15 cellular contexts compared by ENCODE assay signal in genomic region chr14:102806447-102806846, GRCh38. TPM values are rescaled to one million over a fixed set of nuclear protein-coding genes. Genes with fewer than 3 reads are reported as not detected.
DNase-seq lines count a peak whose midpoint lies in the region; ATAC-seq and TF ChIP-seq lines count a peak whose summit lies in the region.
"Had no signal": no experiment of that assay in that cellular context is flagged by ENCODE, and none has a peak within 500 bp of the region (broad histone marks: within the 10 kb centered on the region; RNA-seq: fewer than 3 reads in every experiment).

No MANE protein-coding gene starts in this region.

- peak overlapping the region; percentile 3 for H3K4me2 ChIP-seq in Karpas-422 (ENCODE audit: low read depth, low read length, poor library complexity, severe bottlenecking)

- no peaks in the 10 kb centered on the region for H3K9me2 ChIP-seq in Karpas-422 (replicated peaks; ENCODE audit: insufficient read depth, low read length)

- no peak for ATAC-seq in activated naive CD8-positive, alpha-beta T cell treated with anti-CD3 and anti-CD28 coated beads, Interleukin-2, amount 50 U/mL, for 24 hours
- no peak for ATAC-seq in HG02798 (IDR thresholded peaks at IDR 0.05; ENCODE audit: poor library complexity, unreplicated experiment)
- ATAC-seq: left lung, pancreas had no signal

- no peaks in the 10 kb centered on the region for H3K9me3 Mint-ChIP-seq in activated naive CD8-positive, alpha-beta T cell treated with anti-CD3 and anti-CD28 coated beads, Interleukin-2, amount 50 U/mL, for 24 hours
- H3K9me3 Mint-ChIP-seq in progenitor cell of endocrine pancreas (ENCODE audit: low read depth) (no peaks in the 10 kb centered on the region), CD14-positive monocyte (no peaks in the 10 kb centered on the region)

- H3K9ac ChIP-seq in Karpas-422 (ENCODE audit: low read length), result no peak overlapping the region

- H3K4me1 ChIP-seq in Karpas-422 (ENCODE audit: low read length), result peaks cover 70% of the 10 kb centered on the region
- H3K4me1 ChIP-seq: breast epithelium, pancreas had no signal

- H4K20me1 ChIP-seq in Karpas-422 (ENCODE audit: insufficient read depth, low read depth, low read length), result peaks cover 58% of the 10 kb centered on the region

- H3K4me3 ChIP-seq in Karpas-422 (ENCODE audit: low read length), result no peak overlapping the region
- H3K4me3 ChIP-seq: breast epithelium, left lung, pancreas had no signal

- peaks cover 97% of the 10 kb centered on the region for H3K79me2 ChIP-seq in Karpas-422 (ENCODE audit: low read length)

- no peaks in the 10 kb centered on the region for H3K27me3 Mint-ChIP-seq in activated naive CD8-positive, alpha-beta T cell treated with anti-CD3 and anti-CD28 coated beads, Interleukin-2, amount 50 U/mL, for 24 hours
- no peaks in the 10 kb centered on the region for H3K27me3 Mint-ChIP-seq in progenitor cell of endocrine pancreas
- no peaks in the 10 kb centered on the region for H3K27me3 Mint-ChIP-seq in CD14-positive monocyte (ENCODE audit: low read depth in 3 of 3)

- peak; percentile 55 for DNase-seq in activated CD8-positive, alpha-beta memory T cell treated with anti-CD3 and anti-CD28 coated beads, Interleukin-2, amount 50 U/mL, for 48 hours
- no peak for DNase-seq in activated CD8-positive, alpha-beta memory T cell treated with anti-CD3 and anti-CD28 coated beads for 24 hours
- no peak for DNase-seq in Karpas-422
- no peak for DNase-seq in activated naive CD8-positive, alpha-beta T cell treated with anti-CD3 and anti-CD28 coated beads, Interleukin-2, amount 50 U/mL, for 24 hours
- no peak for DNase-seq in progenitor cell of endocrine pancreas (ENCODE audit: low spot score, unreplicated experiment)
- DNase-seq in CD14-positive monocyte (ENCODE audit: low spot score), result no peak
- DNase-seq in NOMO-1 treated with DMSO at 0.1 percent for 48 hours (lab: John Stamatoyannopoulos, UW; ENCODE audit: unreplicated experiment), result no peak
- DNase-seq: activated gamma-delta T cell treated with Interleukin-2 at 50 U/mL for 16 hours, left lung, NCI-H1092 treated with DMSO at 0.1 percent for 48 hours, NCI-H82, pancreas had no signal

- peaks cover 28% of the 10 kb centered on the region for H3K36me3 ChIP-seq in Karpas-422 (ENCODE audit: insufficient read depth, low read length)
- H3K36me3 ChIP-seq: breast epithelium, left lung, pancreas had no signal

- H3K27ac ChIP-seq in Karpas-422 (ENCODE audit: low read length), result peak overlapping the region; percentile 48
- H3K27ac ChIP-seq: breast epithelium, left lung, pancreas had no signal

- TF ChIP-seq CTCF in progenitor cell of endocrine pancreas (IDR thresholded peaks at IDR 0.05; ENCODE audit: unreplicated experiment) (no peak), CD14-positive monocyte (IDR thresholded peaks at IDR 0.05) (no peak)

- intact Hi-C loops in CD14-positive monocyte (cut with micrococcal nuclease), result loop anchor here in 1 of 2 donors (5.0 kb wide), 1 partner anchor 34 kb away; no protein-coding TSS in a partner anchor

- peak overlapping the region; percentile 77 for H3K4me3 Mint-ChIP-seq in activated naive CD8-positive, alpha-beta T cell treated with anti-CD3 and anti-CD28 coated beads, Interleukin-2, amount 50 U/mL, for 24 hours
- no peak overlapping the region for H3K4me3 Mint-ChIP-seq in progenitor cell of endocrine pancreas (ENCODE audit: low read depth)
- H3K4me3 Mint-ChIP-seq in CD14-positive monocyte, result no peak overlapping the region

- peak overlapping the region; percentile 99 for H3K27ac Mint-ChIP-seq in activated naive CD8-positive, alpha-beta T cell treated with anti-CD3 and anti-CD28 coated beads, Interleukin-2, amount 50 U/mL, for 24 hours
- H3K27ac Mint-ChIP-seq in progenitor cell of endocrine pancreas, result peak overlapping the region; percentile 90
- H3K27ac Mint-ChIP-seq in CD14-positive monocyte, result peak overlapping the region in 3 of 7 donors; percentile 7 to 28 (median 10)

- no peaks in the 10 kb centered on the region for H3K27me3 ChIP-seq in Karpas-422 (ENCODE audit: low read length)
- H3K27me3 ChIP-seq: breast epithelium, left lung, pancreas had no signal

- H3K9me3 ChIP-seq in Karpas-422 (ENCODE audit: low read length), result no peaks in the 10 kb centered on the region
- H3K9me3 ChIP-seq: breast epithelium, Caco-2, left lung, pancreas had no signal

- H3K36me3 Mint-ChIP-seq in activated naive CD8-positive, alpha-beta T cell treated with anti-CD3 and anti-CD28 coated beads, Interleukin-2, amount 50 U/mL, for 24 hours (ENCODE audit: low read depth), result peaks cover 33% of the 10 kb centered on the region
- H3K36me3 Mint-ChIP-seq in progenitor cell of endocrine pancreas (ENCODE audit: insufficient read depth), result no peaks in the 10 kb centered on the region
- H3K36me3 Mint-ChIP-seq in CD14-positive monocyte, result peaks cover 17% of the 10 kb centered on the region in 2 donors

- H2AFZ ChIP-seq in Karpas-422 (ENCODE audit: low read length), result no peak overlapping the region

- peaks cover 85% of the 10 kb centered on the region for H3K4me1 Mint-ChIP-seq in activated naive CD8-positive, alpha-beta T cell treated with anti-CD3 and anti-CD28 coated beads, Interleukin-2, amount 50 U/mL, for 24 hours
- H3K4me1 Mint-ChIP-seq in progenitor cell of endocrine pancreas (ENCODE audit: low read depth) (peaks cover 11% of the 10 kb centered on the region), CD14-positive monocyte (peaks cover 26% of the 10 kb centered on the region)

RNA-seq across cellular contexts. Expression of gene TRAF3, which starts 29.2 kb away (rescaled TPM):
- 79.1 and 135 TPM in 2 replicates for total RNA-seq in Karpas-422 (2014; rRNA removed; shearing (Covaris generic); ENCODE audit: low replicate concordance)
- 26.3 and 26.6 TPM in 2 replicates for total RNA-seq in progenitor cell of endocrine pancreas
- 10 to 100 TPM; 12.0 to 17.3 TPM for polyA plus RNA-seq in CD14-positive monocyte
